Comparison of ENCODE assay signal across 8 cellular contexts in genomic region chr7:131688738-131689661, GRCh38.
DNase-seq lines count a peak whose midpoint lies in the region; ATAC-seq and TF ChIP-seq lines count a peak whose summit lies in the region.

No MANE protein-coding gene starts in this region.

- DNase-seq in CD1c-positive myeloid dendritic cell (ENCODE audit: extremely low spot score): peak; percentile 61
- DNase-seq in NCI-H1694 treated with DMSO at 0.1 percent for 48 hours (lab: John Stamatoyannopoulos, UW): peak; percentile 31
- DNase-seq in WERI-Rb-1: peak; percentile 81
- DNase-seq in T47D (ENCODE audit: low read depth in 1 of 2, low spot score in 1 of 2): peak; percentile 62 to 84
- DNase-seq in islet precursor cell: peak; percentile 90
- DNase-seq in stimulated activated CD4-positive, alpha-beta T cell treated with anti-CD3 and anti-CD28 coated beads, Interleukin-2, amount 100 ng/mL, for 24 hours: peak; percentile 67 to 69

- TF ChIP-seq CTCF in WERI-Rb-1 (IDR thresholded peaks at IDR 0.05; ENCODE audit: low read depth, low read length): peak; percentile 97

- H3K36me3 ChIP-seq in WERI-Rb-1: no peaks in the 10 kb centered on the region

- H3K27ac ChIP-seq in WERI-Rb-1: peak overlapping the region; percentile 43; the same call in 1 of the 2 replicates

- H3K9me3 ChIP-seq in WERI-Rb-1 (ENCODE audit: severe bottlenecking): no peaks in the 10 kb centered on the region

- in situ Hi-C loops in T47D (cut with HindIII; ENCODE audit: low pct_unique_long_range_greater_than_20kb, low sequenced_read_pairs): no loop called here

- H3K4me3 ChIP-seq in WERI-Rb-1 (ENCODE audit: low read depth, low read length): no peak overlapping the region

- no peaks in the 10 kb centered on the region for H3K27me3 ChIP-seq in WERI-Rb-1 (ENCODE audit: insufficient read depth, low read depth, severe bottlenecking)

- ATAC-seq in GM19468 (IDR thresholded peaks at IDR 0.05; ENCODE audit: extremely low read depth, unreplicated experiment) (peak; percentile 72), HG03378 (IDR thresholded peaks at IDR 0.05; ENCODE audit: unreplicated experiment) (no peak)

Comparison
In these comparisons a context has a peak if more than half of its experiments do, and no peak if none do; other contexts are left out.
1. DNase-seq: peak in every context shown above with its lines; median percentile 90 in islet precursor cell; 81 in WERI-Rb-1; 73 in T47D; 68 in stimulated activated CD4-positive, alpha-beta T cell treated with anti-CD3 and anti-CD28 coated beads, Interleukin-2, amount 100 ng/mL, for 24 hours; 61 in CD1c-positive myeloid dendritic cell; 31 in NCI-H1694 treated with DMSO at 0.1 percent for 48 hours.